In genomic region chr11:9962722-9963121, GRCh38 we compare ENCODE assay signal across 11 cellular contexts.
DNase-seq lines count a peak whose midpoint lies in the region; ATAC-seq and TF ChIP-seq lines count a peak whose summit lies in the region.
"Had no signal": no experiment of that assay in that cellular context is flagged by ENCODE, and none has a peak within 500 bp of the region (broad histone marks: within the 10 kb centered on the region; RNA-seq: fewer than 3 reads in every experiment).

No MANE protein-coding gene starts in this region.

- 0 out of 2 replicates have a peak, but pooled peaks cover 3% of the 10 kb centered on the region for H3K9me1 ChIP-seq in IMR-90 (ENCODE audit: insufficient read depth, low read length)

- H2BK20ac ChIP-seq in IMR-90 (ENCODE audit: low read depth, low read length): no peak overlapping the region

- H3K9me3 ChIP-seq in IMR-90 (ENCODE audit: control insufficient read depth, insufficient read depth, low read length): no peaks in the 10 kb centered on the region; the same call in 1 of the 2 replicates
- no peaks in the 10 kb centered on the region for H3K9me3 ChIP-seq in prostate gland

- no peak overlapping the region for H2AK9ac ChIP-seq in IMR-90 (replicated peaks; ENCODE audit: low read depth, low read length, poor library complexity)

- H3K4ac ChIP-seq in IMR-90 (ENCODE audit: low read depth, low read length): no peak overlapping the region

- dilution Hi-C loops in IMR-90 (cut with HindIII; ENCODE audit: low sequenced_read_pairs, unreplicated experiment): no loop called here

- no peak overlapping the region for H2BK120ac ChIP-seq in IMR-90 (ENCODE audit: low read depth, low read length)

- ATAC-seq in GM18508 (IDR thresholded peaks at IDR 0.05; ENCODE audit: insufficient read depth, unreplicated experiment) (peak; percentile 90), GM21360 (IDR thresholded peaks at IDR 0.05; ENCODE audit: unreplicated experiment) (peak; percentile 95), HG02943 (IDR thresholded peaks at IDR 0.05; ENCODE audit: low read depth, unreplicated experiment) (peak; percentile 88), IMR-90 (ENCODE audit: low read depth) (peak; percentile 32; the same call in 1 of the 2 replicates)

- no peak overlapping the region for H4K8ac ChIP-seq in IMR-90 (ENCODE audit: low read depth in 2 of 2, low read length in 2 of 2)

- H3K4me3 ChIP-seq in IMR-90 (ENCODE audit: insufficient read depth, low read depth, low read length) (no peak overlapping the region), prostate gland (no peak overlapping the region)

- H2AFZ ChIP-seq in IMR-90 (replicated peaks; ENCODE audit: low read length, poor library complexity): no peak overlapping the region

- no peak overlapping the region for H2AK5ac ChIP-seq in IMR-90 (ENCODE audit: low read depth, low read length)

- H3K9ac ChIP-seq in IMR-90 (ENCODE audit: low read depth, low read length): no peak overlapping the region

- BruUV-seq in IMR-90 (replicated peaks; lab: Mats Ljungman, UMichigan): no TSS peak

- H3K36me3 ChIP-seq in IMR-90 (ENCODE audit: control insufficient read depth, insufficient read depth, low read length) (peaks cover 24% of the 10 kb centered on the region), prostate gland (no peaks in the 10 kb centered on the region)

- H3K27me3 ChIP-seq in IMR-90 (ENCODE audit: control insufficient read depth, insufficient read depth, low read length): no peaks in the 10 kb centered on the region
- no peaks in the 10 kb centered on the region for H3K27me3 ChIP-seq in prostate gland (replicated peaks; ENCODE audit: insufficient read depth)

- H4K20me1 ChIP-seq in IMR-90 (ENCODE audit: insufficient read depth, low read length): no peaks in the 10 kb centered on the region

- H3K79me1 ChIP-seq in IMR-90 (ENCODE audit: low read depth in 1 of 2, low read length in 2 of 2): peaks cover 0 to 4% of the 10 kb centered on the region in 2 experiments; a peak in 2 of 4 replicates

- POLR2A ChIA-PET in IMR-90 (lab: Charles Lee; ENCODE audit: unreplicated experiment): no interaction called here

- H3K27ac ChIP-seq in IMR-90 (ENCODE audit: insufficient read depth, low read length): no peak overlapping the region
- H3K27ac ChIP-seq in prostate gland: no peak overlapping the region

- H3K14ac ChIP-seq in IMR-90 (replicated peaks; ENCODE audit: low read depth, low read length): 0 out of 2 replicates have a peak overlapping the region, but pooled peaks have one; percentile 25

- no peak for TF ChIP-seq RAD21 in IMR-90 (IDR thresholded peaks at IDR 0.05; ENCODE audit: low read length)

- 0 out of 2 replicates have a peak, but pooled peaks cover 1% of the 10 kb centered on the region for H3K4me1 ChIP-seq in IMR-90 (ENCODE audit: control insufficient read depth, insufficient read depth, low read length)
- H3K4me1 ChIP-seq in prostate gland (replicated peaks): no peaks in the 10 kb centered on the region

- H3K18ac ChIP-seq in IMR-90 (ENCODE audit: low read depth, low read length): no peak overlapping the region; the same call in 1 of the 2 replicates

- TF ChIP-seq POLR2A in IMR-90 (IDR thresholded peaks at IDR 0.05; ENCODE audit: low read depth, low read length) (no peak), prostate gland (IDR thresholded peaks at IDR 0.05) (no peak)

- H2BK15ac ChIP-seq in IMR-90 (ENCODE audit: low read depth, low read length): no peak overlapping the region

- DNase-seq in IMR-90 (peak; percentile 23), NCI-H510A (lab: John Stamatoyannopoulos, UW) (no peak), prostate gland (ENCODE audit: low spot score) (no peak), NCI-H2081 (lab: John Stamatoyannopoulos, UW) (no peak)
- no peak for DNase-seq in stimulated activated CD4-positive, alpha-beta T cell treated with anti-CD3 and anti-CD28 coated beads, Interleukin-2, amount 100 ng/mL, for 48 hours
- DNase-seq: C1 segment of cervical spinal cord, NCI-H1417, OCI-M1 had no signal

- H2BK5ac ChIP-seq in IMR-90 (ENCODE audit: low read depth, low read length, poor library complexity, severe bottlenecking): peak overlapping the region; percentile 65

- H4K5ac ChIP-seq in IMR-90 (ENCODE audit: low read depth, low read length): no peak overlapping the region

- intact Hi-C loops in IMR-90 (cut with micrococcal nuclease): no loop called here
- intact Hi-C loops in prostate gland (cut with DNase I): no loop called here

- H3K4me2 ChIP-seq in IMR-90 (ENCODE audit: low read depth, low read length): no peak overlapping the region

- H4K91ac ChIP-seq in IMR-90 (ENCODE audit: insufficient read depth, low read depth, low read length): no peak overlapping the region

- no peak overlapping the region for H3K56ac ChIP-seq in IMR-90 (ENCODE audit: extremely low read depth, insufficient read depth, low read length)

- no peak overlapping the region for H3K23ac ChIP-seq in IMR-90 (ENCODE audit: low read depth, low read length)

- in situ Hi-C loops in IMR-90 (cut with MboI; ENCODE audit: low sequenced_read_pairs): loop anchor here (25.0 kb wide), 1 partner anchor 200 kb away; no protein-coding TSS in a partner anchor

- no peak for TF ChIP-seq CTCF in IMR-90 (conservative IDR thresholded peaks at IDR 0.05; ENCODE audit: low read depth, low read length)
- TF ChIP-seq CTCF in prostate gland (IDR thresholded peaks at IDR 0.05): no peak

- CTCF ChIA-PET in IMR-90 (lab: Yijun Ruan, JAX): no interaction called here

TF ChIP-seq in IMR-90, 13 proteins besides CTCF, POLR2A, EP300 and RAD21:
- TF ChIP-seq RCOR1 (IDR thresholded peaks at IDR 0.05; ENCODE audit: insufficient replicate concordance, low read length) (no peak), CEBPB (IDR thresholded peaks at IDR 0.05; ENCODE audit: low read depth, low read length) (no peak), BHLHE40 (IDR thresholded peaks at IDR 0.05; ENCODE audit: low read depth, low read length) (no peak), SMC3 (IDR thresholded peaks at IDR 0.05; ENCODE audit: low read depth, low read length) (no peak), MAZ (IDR thresholded peaks at IDR 0.05; ENCODE audit: borderline replicate concordance, low read depth, low read length) (no peak), ELK1 (IDR thresholded peaks at IDR 0.05; ENCODE audit: borderline replicate concordance, low read depth, low read length) (no peak), RFX5 (IDR thresholded peaks at IDR 0.05; ENCODE audit: low read depth, low read length) (no peak), CHD1 (IDR thresholded peaks at IDR 0.05; ENCODE audit: low read depth, low read length) (no peak), NFE2L2 (IDR thresholded peaks at IDR 0.05; ENCODE audit: low read depth, low read length) (no peak), USF2 (IDR thresholded peaks at IDR 0.05; ENCODE audit: low read depth, low read length) (no peak), MXI1 (IDR thresholded peaks at IDR 0.05; ENCODE audit: borderline replicate concordance, low read depth, low read length) (no peak), MAFK (IDR thresholded peaks at IDR 0.05; ENCODE audit: low read depth, low read length) (no peak), FOS (IDR thresholded peaks at IDR 0.05; ENCODE audit: low read depth, low read length) (no peak)
TF ChIP-seq in IMR-90: peak in this region for 0.

Comparison
In these comparisons a context has a peak if more than half of its experiments do, and no peak if none do; other contexts are left out.
1. ATAC-seq: peak in every context shown above with its lines; median percentile 95 in GM21360; 90 in GM18508; 88 in HG02943; 32 in IMR-90.